1 cellular context compared by ENCODE assay signal in genomic region chr19:56637976-56638555, GRCh38.
A peak's percentile ranks its signal among the peaks of the same experiment; 100 is the strongest.
TF ChIP-seq lines count a peak whose summit lies in the region.

No MANE protein-coding gene starts in this region.

TF ChIP-seq in HepG2, 621 proteins besides CTCF, POLR2A, EP300 and RAD21 (continued from another document and continues in another):
- TF ChIP-seq ZNF552 (CRISPR knock-in tag; IDR thresholded peaks at IDR 0.05; ENCODE audit: borderline replicate concordance): peak; percentile 100
- peak; percentile 56; the same call in 1 of the 2 replicates for TF ChIP-seq ZMYM3 (CRISPR knock-in tag; IDR thresholded peaks at IDR 0.05)
- TF ChIP-seq XRCC5 (optimal IDR thresholded peaks at IDR 0.05; ENCODE audit: low read length): peak; percentile 80
- no peak for TF ChIP-seq RBFOX2 (IDR thresholded peaks at IDR 0.05; ENCODE audit: low read depth, low read length)
- peak; percentile 92 for TF ChIP-seq ZNF549 (CRISPR knock-in tag; IDR thresholded peaks at IDR 0.05)
- peak; percentile 99 for TF ChIP-seq MLLT10 (CRISPR knock-in tag; IDR thresholded peaks at IDR 0.05)
- TF ChIP-seq TBX3 (IDR thresholded peaks at IDR 0.05; ENCODE audit: borderline replicate concordance): no peak
- TF ChIP-seq HDAC1 (CRISPR knock-in tag; IDR thresholded peaks at IDR 0.05): peak; percentile 95
- TF ChIP-seq ZNF75D (CRISPR knock-in tag; IDR thresholded peaks at IDR 0.05; ENCODE audit: borderline replicate concordance): peak; percentile 99
- peak; percentile 100 for TF ChIP-seq PRMT3 (CRISPR knock-in tag; IDR thresholded peaks at IDR 0.05; ENCODE audit: borderline replicate concordance, low read depth)
- TF ChIP-seq CBFB (CRISPR knock-in tag; IDR thresholded peaks at IDR 0.05): peak; percentile 92
- peak; percentile 99 for TF ChIP-seq HOXD1 (CRISPR knock-in tag; IDR thresholded peaks at IDR 0.05)
- peak; percentile 99 for TF ChIP-seq CERS6 (CRISPR knock-in tag; IDR thresholded peaks at IDR 0.05)
- TF ChIP-seq ZNF788 (CRISPR knock-in tag; IDR thresholded peaks at IDR 0.05; ENCODE audit: borderline replicate concordance): peak; percentile 95; the same call in 1 of the 2 replicates
- peak; percentile 95 for TF ChIP-seq RBAK (CRISPR knock-in tag; IDR thresholded peaks at IDR 0.05)
- peak; percentile 91 for TF ChIP-seq PRDM15 (CRISPR knock-in tag; IDR thresholded peaks at IDR 0.05)
- peak; percentile 100 for TF ChIP-seq TOPORS (CRISPR knock-in tag; IDR thresholded peaks at IDR 0.05)
- peak; percentile 99 for TF ChIP-seq SMAD9 (CRISPR knock-in tag; IDR thresholded peaks at IDR 0.05)
- TF ChIP-seq ZNF142 (CRISPR knock-in tag; IDR thresholded peaks at IDR 0.05): peak; percentile 98
- peak; percentile 69 for TF ChIP-seq NFYB (CRISPR knock-in tag; IDR thresholded peaks at IDR 0.05)
- TF ChIP-seq ZNF414 (CRISPR knock-in tag; IDR thresholded peaks at IDR 0.05): peak; percentile 100
- peak; percentile 98 for TF ChIP-seq ZNF354B (CRISPR knock-in tag; IDR thresholded peaks at IDR 0.05)
- TF ChIP-seq KDM3A (CRISPR knock-in tag; IDR thresholded peaks at IDR 0.05; ENCODE audit: low read depth): peak; percentile 91; the same call in 1 of the 2 replicates
- peak; percentile 98 for TF ChIP-seq HMGXB3 (CRISPR knock-in tag; IDR thresholded peaks at IDR 0.05; ENCODE audit: borderline replicate concordance)
- no peak for TF ChIP-seq ATF1 (CRISPR knock-in tag; IDR thresholded peaks at IDR 0.05)
- TF ChIP-seq TERF1 (CRISPR knock-in tag; IDR thresholded peaks at IDR 0.05): peak; percentile 96
- peak; percentile 100 for TF ChIP-seq ZNF451 (CRISPR knock-in tag; IDR thresholded peaks at IDR 0.05)
- TF ChIP-seq IRF2 (CRISPR knock-in tag; IDR thresholded peaks at IDR 0.05): peak; percentile 97
- TF ChIP-seq ZBTB33 (CRISPR knock-in tag; IDR thresholded peaks at IDR 0.05): peak; percentile 80
- TF ChIP-seq ATRX (CRISPR knock-in tag; IDR thresholded peaks at IDR 0.05; ENCODE audit: borderline replicate concordance): peak; percentile 88; the same call in 1 of the 2 replicates
- TF ChIP-seq CREB3 (CRISPR knock-in tag; IDR thresholded peaks at IDR 0.05): peak; percentile 100
- peak; percentile 91 for TF ChIP-seq GFI1 (CRISPR knock-in tag; IDR thresholded peaks at IDR 0.05; ENCODE audit: borderline replicate concordance)
- TF ChIP-seq ATF7 (IDR thresholded peaks at IDR 0.05): no peak
- TF ChIP-seq ATF7 (CRISPR knock-in tag; IDR thresholded peaks at IDR 0.05): peak; percentile 57; the same call in 1 of the 2 replicates
- peak; percentile 100 for TF ChIP-seq ZNF546 (CRISPR knock-in tag; conservative IDR thresholded peaks at IDR 0.05)
- peak; percentile 99 for TF ChIP-seq ZFP36L2 (CRISPR knock-in tag; IDR thresholded peaks at IDR 0.05)
- TF ChIP-seq RFXAP (CRISPR knock-in tag; IDR thresholded peaks at IDR 0.05; ENCODE audit: borderline replicate concordance): peak; percentile 98
- peak; percentile 43; the same call in 1 of the 2 replicates for TF ChIP-seq SIN3B (IDR thresholded peaks at IDR 0.05; ENCODE audit: low read length)
- TF ChIP-seq ZKSCAN1 (IDR thresholded peaks at IDR 0.05; ENCODE audit: low read length): no peak
- TF ChIP-seq NFE2L1 (CRISPR knock-in tag; IDR thresholded peaks at IDR 0.05; ENCODE audit: borderline replicate concordance): peak; percentile 97
- TF ChIP-seq KDM5A (IDR thresholded peaks at IDR 0.05; ENCODE audit: borderline replicate concordance, low read length): no peak
- TF ChIP-seq SYNCRIP (IDR thresholded peaks at IDR 0.05; ENCODE audit: insufficient read depth, low read depth, low read length): no peak
- TF ChIP-seq LBX2 (CRISPR knock-in tag; IDR thresholded peaks at IDR 0.05; ENCODE audit: borderline replicate concordance): peak; percentile 99; the same call in 1 of the 2 replicates
- peak; percentile 74 for TF ChIP-seq KDM6A (CRISPR knock-in tag; IDR thresholded peaks at IDR 0.05; ENCODE audit: low read depth)
- peak; percentile 100 for TF ChIP-seq ZNF333 (CRISPR knock-in tag; IDR thresholded peaks at IDR 0.05; ENCODE audit: borderline replicate concordance)
